In genomic region chr1:234960722-234961467, GRCh38 we compare ENCODE assay signal across 1 cellular context.
TF ChIP-seq lines count a peak whose summit lies in the region.

No MANE protein-coding gene starts in this region.

TF ChIP-seq in HepG2, 621 proteins besides CTCF, POLR2A, EP300 and RAD21 (continued from another document and continues in another):
- TF ChIP-seq ONECUT2 (CRISPR knock-in tag; IDR thresholded peaks at IDR 0.05): no peak; the same call in 1 of the 2 replicates
- TF ChIP-seq ZBTB33 (CRISPR knock-in tag; IDR thresholded peaks at IDR 0.05): 0 out of 2 replicates have a peak, but pooled peaks have one; percentile 22
- TF ChIP-seq ZNF225 (CRISPR knock-in tag; IDR thresholded peaks at IDR 0.05): no peak; the same call in 1 of the 2 replicates
- no peak; the same call in 1 of the 2 replicates for TF ChIP-seq ZNF232 (CRISPR knock-in tag; IDR thresholded peaks at IDR 0.05; ENCODE audit: borderline replicate concordance)
- no peak for TF ChIP-seq GATAD1 (CRISPR knock-in tag; IDR thresholded peaks at IDR 0.05)
- TF ChIP-seq BCL3 (CRISPR knock-in tag; IDR thresholded peaks at IDR 0.05): no peak; the same call in 1 of the 2 replicates
- no peak for TF ChIP-seq SRSF4 (IDR thresholded peaks at IDR 0.05; ENCODE audit: low read depth, low read length, poor library complexity, severe bottlenecking)
- no peak for TF ChIP-seq GPBP1L1 (CRISPR knock-in tag; IDR thresholded peaks at IDR 0.05)
- TF ChIP-seq ADNP (CRISPR knock-in tag; IDR thresholded peaks at IDR 0.05): no peak
- TF ChIP-seq ZNF639 (CRISPR knock-in tag; conservative IDR thresholded peaks at IDR 0.05): no peak; the same call in 1 of the 2 replicates
- TF ChIP-seq POLR2G (IDR thresholded peaks at IDR 0.05; ENCODE audit: low read depth, low read length): peak; percentile 61
- no peak for TF ChIP-seq THAP8 (CRISPR knock-in tag; IDR thresholded peaks at IDR 0.05; ENCODE audit: borderline replicate concordance)
- TF ChIP-seq NCOA5 (CRISPR knock-in tag; IDR thresholded peaks at IDR 0.05): no peak
- TF ChIP-seq HES4 (CRISPR knock-in tag; IDR thresholded peaks at IDR 0.05; ENCODE audit: borderline replicate concordance): no peak
- no peak; the same call in 1 of the 2 replicates for TF ChIP-seq ATF7-NPFF (CRISPR knock-in tag; IDR thresholded peaks at IDR 0.05; ENCODE audit: low read depth)
- no peak for TF ChIP-seq MATR3 (CRISPR knock-in tag; IDR thresholded peaks at IDR 0.05)
- TF ChIP-seq ZNF367 (CRISPR knock-in tag; IDR thresholded peaks at IDR 0.05; ENCODE audit: borderline replicate concordance): no peak
- TF ChIP-seq AHR (CRISPR knock-in tag; IDR thresholded peaks at IDR 0.05): peak; percentile 77; the same call in 1 of the 2 replicates
- TF ChIP-seq ZUFSP (CRISPR knock-in tag; IDR thresholded peaks at IDR 0.05; ENCODE audit: borderline replicate concordance): no peak
- TF ChIP-seq CEBPG (CRISPR knock-in tag; IDR thresholded peaks at IDR 0.05): peak; percentile 82
- TF ChIP-seq ZNF326 (CRISPR knock-in tag; IDR thresholded peaks at IDR 0.05; ENCODE audit: borderline replicate concordance): no peak
- no peak for TF ChIP-seq KLF9 (CRISPR knock-in tag; IDR thresholded peaks at IDR 0.05; ENCODE audit: low read depth)
- TF ChIP-seq CHD4 (IDR thresholded peaks at IDR 0.05; ENCODE audit: borderline replicate concordance, low read length): no peak
- TF ChIP-seq ZNF17 (CRISPR knock-in tag; IDR thresholded peaks at IDR 0.05): no peak
- TF ChIP-seq DR1 (CRISPR knock-in tag; IDR thresholded peaks at IDR 0.05): no peak
- peak; percentile 37; the same call in 1 of the 2 replicates for TF ChIP-seq ZNF703 (CRISPR knock-in tag; IDR thresholded peaks at IDR 0.05; ENCODE audit: borderline replicate concordance)
- TF ChIP-seq ZNF646 (CRISPR knock-in tag; IDR thresholded peaks at IDR 0.05): 0 out of 2 replicates have a peak, but pooled peaks have one; percentile 19
- peak; percentile 83 for TF ChIP-seq NR0B2 (CRISPR knock-in tag; IDR thresholded peaks at IDR 0.05)
- TF ChIP-seq ZNF263 (CRISPR knock-in tag; IDR thresholded peaks at IDR 0.05): no peak
- TF ChIP-seq HOXA9 (CRISPR knock-in tag; IDR thresholded peaks at IDR 0.05; ENCODE audit: borderline replicate concordance): 0 out of 2 replicates have a peak, but pooled peaks have one; percentile 51
- TF ChIP-seq ZNF329 (CRISPR knock-in tag; IDR thresholded peaks at IDR 0.05; ENCODE audit: low read depth): peak; percentile 32; the same call in 1 of the 2 replicates
- no peak for TF ChIP-seq PHF5A (CRISPR knock-in tag; IDR thresholded peaks at IDR 0.05; ENCODE audit: low read depth, unreplicated experiment)
- no peak for TF ChIP-seq ZNF598 (CRISPR knock-in tag; IDR thresholded peaks at IDR 0.05; ENCODE audit: borderline replicate concordance)
- TF ChIP-seq HMGXB3 (CRISPR knock-in tag; IDR thresholded peaks at IDR 0.05; ENCODE audit: borderline replicate concordance): 0 out of 2 replicates have a peak, but pooled peaks have one; percentile 55
- TF ChIP-seq ZNF770 (CRISPR knock-in tag; IDR thresholded peaks at IDR 0.05): 0 out of 2 replicates have a peak, but pooled peaks have one; percentile 37
